ENCODE assay signal across 8 cellular contexts in genomic region chr1:112619518-112620458, GRCh38. TPM values are rescaled to one million over a fixed set of nuclear protein-coding genes. Genes with fewer than 3 reads are reported as not detected.
DNase-seq lines count a peak whose midpoint lies in the region; TF ChIP-seq lines count a peak whose summit lies in the region.

Gene CAPZA1, plus strand, starts transcription at chr1:112619832. Its CDS starts 13 bp downstream, at chr1:112619845.

- H3K27me3 ChIP-seq in SJSA1 (replicated peaks) = no peaks in the 10 kb centered on the region
- H3K27me3 ChIP-seq in neuronal stem cell (ENCODE audit: control insufficient read depth in 3 of 3, insufficient read depth in 3 of 3, low read depth in 1 of 3, low read length in 3 of 3) = no peaks in the 10 kb centered on the region
- no peaks in the 10 kb centered on the region for H3K27me3 ChIP-seq in subcutaneous abdominal adipose tissue (ENCODE audit: control insufficient read depth in 5 of 5, insufficient read depth in 4 of 5, low read length in 5 of 5)

- CTCF ChIA-PET in HEK293T (lab: Yijun Ruan, JAX) = no interaction called here

- peak within 1 kb of the TSS; percentile 42 for H2BK120ac ChIP-seq in neuronal stem cell (ENCODE audit: low read depth, low read length)

- peak within 1 kb of the TSS; percentile 91 for H2AFZ ChIP-seq in neuronal stem cell (ENCODE audit: low read length)

- peak within 1 kb of the TSS; percentile 91 for H3K14ac ChIP-seq in neuronal stem cell (ENCODE audit: low read length)

- H3K9me3 ChIP-seq in SJSA1 (replicated peaks) = no peaks in the 10 kb centered on the region
- H3K9me3 ChIP-seq in neuronal stem cell (replicated peaks in 1 of 2; ENCODE audit: control insufficient read depth in 2 of 2, insufficient read depth in 1 of 2, low read depth in 1 of 2, low read length in 2 of 2) = no peaks in the 10 kb centered on the region
- H3K9me3 ChIP-seq in subcutaneous abdominal adipose tissue (ENCODE audit: control insufficient read depth in 5 of 5, low read length in 5 of 5) = no peaks in the 10 kb centered on the region

- H4K8ac ChIP-seq in neuronal stem cell (ENCODE audit: low read depth, low read length) = peak within 1 kb of the TSS; percentile 83

- H3K4me1 ChIP-seq in SJSA1 (replicated peaks) = peaks cover 25% of the 10 kb centered on the region
- H3K4me1 ChIP-seq in neuronal stem cell (ENCODE audit: control insufficient read depth in 2 of 2, insufficient read depth in 1 of 2, low read depth in 1 of 2, low read length in 2 of 2) = peaks cover 2% of the 10 kb centered on the region in 2 donors
- peaks cover 4 to 43% (median 38%) of the 10 kb centered on the region in 5 donors for H3K4me1 ChIP-seq in subcutaneous abdominal adipose tissue (ENCODE audit: control insufficient read depth in 5 of 5, insufficient read depth in 5 of 5, low read length in 5 of 5)

- peak within 1 kb of the TSS; percentile 77 for H2BK15ac ChIP-seq in neuronal stem cell (ENCODE audit: low read length)

- H3K27ac ChIP-seq in SJSA1 (peak within 1 kb of the TSS; percentile 96), neuronal stem cell (replicated peaks; ENCODE audit: low read length) (peak within 1 kb of the TSS; percentile 72), subcutaneous abdominal adipose tissue (ENCODE audit: low read depth, low read length) (peak within 1 kb of the TSS; percentile 99)

- H3K79me1 ChIP-seq in neuronal stem cell (ENCODE audit: low read depth, low read length) = peaks cover 3% of the 10 kb centered on the region

- DNase-seq in GM03348 (ENCODE audit: low spot score) (peak; percentile 96), HEK293T (ENCODE audit: extremely low spot score) (peak; percentile 94), MV-4-11 (lab: John Stamatoyannopoulos, UW) (peak; percentile 90), SJSA1 (ENCODE audit: low read depth in 1 of 2, low spot score in 2 of 2) (peak; percentile 91 to 93), foreskin melanocyte (peak; percentile 84), neuronal stem cell (ENCODE audit: low spot score) (peak; percentile 79)
- DNase-seq in activated naive CD4-positive, alpha-beta T cell (lab: John Stamatoyannopoulos, UW) = peak; percentile 67 to 82 (median 76)

- WGBS in neuronal stem cell (ENCODE audit: extremely low coverage in 2 of 2, insufficient read length in 2 of 2, insufficient replicate concordance in 1 of 2), 2 donors = no CpG with 5 or more reads among the region's 53 CpGs

- peak within 1 kb of the TSS; percentile 96 for H3K4ac ChIP-seq in neuronal stem cell (ENCODE audit: low read length)

- H3K4me3 ChIP-seq in SJSA1 (peak within 1 kb of the TSS; percentile 68), neuronal stem cell (ENCODE audit: low read length in 2 of 2) (peak within 1 kb of the TSS; percentile 82 to 95), subcutaneous abdominal adipose tissue (ENCODE audit: low read depth in 1 of 5, low read length in 5 of 5) (peak within 1 kb of the TSS; percentile 74 to 97 (median 89))

- H3K18ac ChIP-seq in neuronal stem cell (ENCODE audit: low read length) = peak within 1 kb of the TSS; percentile 100

- H3K9ac ChIP-seq in neuronal stem cell (ENCODE audit: low read depth, low read length, poor library complexity) (peak within 1 kb of the TSS; percentile 99), subcutaneous abdominal adipose tissue (ENCODE audit: low read length in 5 of 5) (peak within 1 kb of the TSS; percentile 84 to 100 (median 96))

- H2BK12ac ChIP-seq in neuronal stem cell (ENCODE audit: low read length) = no peak within 1 kb of the TSS

- H4K91ac ChIP-seq in neuronal stem cell (ENCODE audit: low read depth, low read length, poor library complexity) = peak within 1 kb of the TSS; percentile 34

- H3K36me3 ChIP-seq in SJSA1 (peaks cover 38% of the 10 kb centered on the region), neuronal stem cell (replicated peaks in 1 of 2; ENCODE audit: control insufficient read depth in 2 of 2, insufficient read depth in 2 of 2, low read length in 2 of 2) (peaks cover 1 to 21% of the 10 kb centered on the region in 2 donors), subcutaneous abdominal adipose tissue (ENCODE audit: control insufficient read depth in 5 of 5, insufficient read depth in 5 of 5, low read length in 5 of 5) (peaks cover 0 to 8% (median 7%) of the 10 kb centered on the region in 5 donors)

- H3K23ac ChIP-seq in neuronal stem cell (ENCODE audit: low read depth, low read length, poor library complexity) = peak within 1 kb of the TSS; percentile 99

- POLR2A ChIA-PET in HEK293T (lab: Yijun Ruan, JAX) = interaction anchor here (0.6 to 2.5 kb wide), 26 partner anchors 10 to 276 kb away, joined by 3 to 22 read pairs (median 5); partner anchors contain the start of genes MOV10 and RHOC

- peak within 1 kb of the TSS; percentile 74 for H2AK5ac ChIP-seq in neuronal stem cell (ENCODE audit: low read depth, low read length)

- H2BK5ac ChIP-seq in neuronal stem cell (ENCODE audit: low read length) = peak within 1 kb of the TSS; percentile 95

- peak within 1 kb of the TSS; percentile 87 for H3K4me2 ChIP-seq in neuronal stem cell (ENCODE audit: insufficient read depth, low read length, poor library complexity, severe bottlenecking)

TF ChIP-seq in HEK293T, 16 proteins besides CTCF, POLR2A, EP300 and RAD21:
- TF ChIP-seq PKNOX1 (IDR thresholded peaks at IDR 0.05) = peak; percentile 95
- peak; percentile 92 for TF ChIP-seq L3MBTL2 (conservative IDR thresholded peaks at IDR 0.05)
- no peak for TF ChIP-seq CTBP1 (IDR thresholded peaks at IDR 0.05; ENCODE audit: borderline replicate concordance)
- peak; percentile 71 for TF ChIP-seq ELF4 (IDR thresholded peaks at IDR 0.05)
- no peak for TF ChIP-seq HDGF (IDR thresholded peaks at IDR 0.05; ENCODE audit: borderline replicate concordance)

RNA-seq across cellular contexts. Expression of gene CAPZA1, which starts in this region (rescaled TPM):
- 198 and 301 TPM in 2 replicates for total RNA-seq in SJSA1 (2014; rRNA removed; shearing (Covaris generic))
- 93.7 TPM for polyA plus RNA-seq in neuronal stem cell (2013, experiment 1 of 2)
- polyA plus RNA-seq in neuronal stem cell (2013, experiment 2 of 2) = 95.9 TPM

Comparison
In these comparisons a context has a peak if more than half of its experiments do, and no peak if none do; other contexts are left out.
1. Peak in every context shown above with its lines: DNase-seq, H3K4me3 ChIP-seq and H3K27ac ChIP-seq.